Comparison of ENCODE assay signal across 1 cellular context in genomic region chr11:69637601-69637955, GRCh38.
TF ChIP-seq lines count a peak whose summit lies in the region.

No MANE protein-coding gene starts in this region.

TF ChIP-seq in GM23338, 12 proteins besides CTCF, POLR2A, EP300 and RAD21 (continued from another document):
- TF ChIP-seq ZNF331 (CRISPR knock-in tag; IDR thresholded peaks at IDR 0.05; ENCODE audit: low read depth) (no peak), ZNF114 (CRISPR knock-in tag; IDR thresholded peaks at IDR 0.05) (no peak)
